8 cellular contexts compared by ENCODE assay signal in genomic region chr1:168227620-168228019, GRCh38. TPM values are rescaled to one million over a fixed set of nuclear protein-coding genes. Genes with fewer than 3 reads are reported as not detected.
DNase-seq lines count a peak whose midpoint lies in the region; ATAC-seq, FAIRE-seq and TF ChIP-seq lines count a peak whose summit lies in the region.

No MANE protein-coding gene starts in this region.

- FAIRE-seq in D721Med (lab: Jason Lieb, UNC), result no peak

- CTCF ChIA-PET in AG04449 (lab: Yijun Ruan, JAX), result interaction anchor here (4.4 kb wide), 1 partner anchor 8 kb away, joined by 25 read pairs; no protein-coding TSS in a partner anchor

- H3K36me3 ChIP-seq in SJSA1 (peaks cover 32% of the 10 kb centered on the region), iPS-20b (ENCODE audit: insufficient read depth, low read depth, low read length) (peaks cover 9% of the 10 kb centered on the region)

- H3K9me3 ChIP-seq in SJSA1 (replicated peaks), result no peaks in the 10 kb centered on the region
- no peaks in the 10 kb centered on the region; the same call in 1 of the 2 replicates for H3K9me3 ChIP-seq in iPS-20b (ENCODE audit: insufficient read depth, low read depth, low read length)

- DNase-seq in AG04449 (ENCODE audit: low read depth, low spot score) (no peak), SJSA1 (ENCODE audit: low read depth in 1 of 2, low spot score in 2 of 2) (peak in 1 of 2 experiments; percentile 58), SIG-M5 treated with dmso at 0.1 percent for 504 hours (lab: John Stamatoyannopoulos, UW; ENCODE audit: unreplicated experiment) (no peak), cerebellar cortex (ENCODE audit: low spot score) (no peak), D721Med (ENCODE audit: insufficient read length, low spot score) (no peak)

- POLR2A ChIA-PET in AG04449 (lab: Yijun Ruan, JAX), result no interaction called here

- ATAC-seq in GM18868 (IDR thresholded peaks at IDR 0.05; ENCODE audit: unreplicated experiment) (peak; percentile 21), GM21717 (IDR thresholded peaks at IDR 0.05; ENCODE audit: unreplicated experiment) (no peak)

- no peak for TF ChIP-seq CTCF in AG04449 (IDR thresholded peaks at IDR 0.05; ENCODE audit: insufficient read depth, low read length, missing control alignments)
- TF ChIP-seq CTCF in D721Med (IDR thresholded peaks at IDR 0.05; ENCODE audit: insufficient read depth, missing control alignments), result no peak

- H3K27ac ChIP-seq in SJSA1 (peak overlapping the region; percentile 11; the same call in 1 of the 2 replicates), iPS-20b (ENCODE audit: low read length) (no peak overlapping the region)

- peak overlapping the region; percentile 23 for H3K4me3 ChIP-seq in AG04449 (ENCODE audit: low read depth, low read length)
- H3K4me3 ChIP-seq in SJSA1, result no peak overlapping the region
- H3K4me3 ChIP-seq in iPS-20b (ENCODE audit: low read length), result no peak overlapping the region

- 0 out of 2 replicates have a peak overlapping the region, but pooled peaks have one; percentile 25 for H3K9ac ChIP-seq in iPS-20b (ENCODE audit: low read depth, low read length)

- H3K4me1 ChIP-seq in SJSA1 (replicated peaks) (peaks cover 37% of the 10 kb centered on the region), iPS-20b (ENCODE audit: insufficient read depth, low read length) (peaks cover 7% of the 10 kb centered on the region; the same call in 1 of the 2 replicates)

- H3K27me3 ChIP-seq in SJSA1 (replicated peaks) (no peaks in the 10 kb centered on the region), iPS-20b (ENCODE audit: insufficient read depth, low read length) (peaks cover 3% of the 10 kb centered on the region; the same call in 1 of the 2 replicates)

RNA-seq across cellular contexts. Expression of gene SFT2D2, which starts 1.8 kb away (rescaled TPM):
- 26.9 and 39.4 TPM in 2 replicates for total RNA-seq in SJSA1 (2014; rRNA removed; shearing (Covaris generic))

RNA-seq across cellular contexts. Expression of gene TIPRL, which starts 48.9 kb away (rescaled TPM):
- 60.4 and 68.5 TPM in 2 replicates for total RNA-seq in SJSA1 (2014; rRNA removed; shearing (Covaris generic))

RNA-seq across cellular contexts. Expression of gene TBX19, which starts 53.1 kb away (rescaled TPM):
- total RNA-seq in SJSA1 (2014; rRNA removed; shearing (Covaris generic)), result 0.47 and 1.4 TPM in 2 replicates
